37 cellular contexts compared by ENCODE assay signal in the genomic region with DNA sequence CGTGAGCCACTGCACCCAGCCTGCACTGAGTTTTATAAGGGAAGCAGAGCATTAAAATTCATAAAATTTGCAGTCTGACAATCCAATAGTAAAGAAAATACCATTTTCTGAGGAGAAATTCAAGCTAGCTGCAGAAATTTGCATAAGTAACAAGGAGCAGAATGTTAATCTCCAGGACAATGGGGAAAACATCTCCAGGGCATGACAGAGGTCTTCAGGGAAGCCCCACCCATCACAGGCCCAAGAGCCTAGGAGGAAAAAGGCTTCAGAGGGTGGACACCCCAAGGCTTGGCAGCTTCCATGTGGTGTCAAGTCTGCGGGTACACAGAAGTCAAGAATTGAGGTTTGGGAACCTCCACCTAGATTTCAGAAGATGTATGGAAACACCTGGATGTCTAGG. TPM values are rescaled to one million over a fixed set of nuclear protein-coding genes. Genes with fewer than 3 reads are reported as not detected.
"Had no signal": no experiment of that assay in that cellular context is flagged by ENCODE, and none has a peak within 500 bp of the region (broad histone marks: within the 10 kb centered on the region; RNA-seq: fewer than 3 reads in every experiment).

No MANE protein-coding gene starts in this region.

- ATAC-seq: activated naive CD4-positive, alpha-beta T cell treated with anti-CD3 and anti-CD28 coated beads, Interleukin-2, amount 50 U/mL, for 72 hours; activated naive CD8-positive, alpha-beta T cell treated with anti-CD3 and anti-CD28 coated beads, Interleukin-2, amount 50 U/mL, for 24 hours; activated T-cell treated with anti-CD3 and anti-CD28 coated beads, Interleukin-2, amount 50 U/mL, for 4 hours; activated T-cell treated with anti-CD3 and anti-CD28 coated beads, Interleukin-2, amount 50 U/mL, for 72 hours; activated T-helper 17 cell treated with anti-CD3 and anti-CD28 coated beads, Interleukin-2, amount 50 U/mL, for 72 hours; body of pancreas had no signal

- H3K27ac ChIP-seq: adrenal gland, ascending aorta, body of pancreas, brain microvascular endothelial cell, breast epithelium, cardiac muscle cell had no signal

- H3K4me1 ChIP-seq: adrenal gland, ascending aorta, breast epithelium had no signal

- H3K36me3 ChIP-seq: adrenal gland, ascending aorta, brain microvascular endothelial cell, breast epithelium, cardiac muscle cell had no signal

- H3K4me3 ChIP-seq: adrenal gland, ascending aorta, body of pancreas, breast epithelium, cardiac muscle cell had no signal

- H3K27me3 ChIP-seq: adrenal gland, ascending aorta, body of pancreas, brain microvascular endothelial cell, breast epithelium, cardiac muscle cell had no signal

- DNase-seq: activated effector memory CD4-positive, alpha-beta T cell treated with anti-CD3 and anti-CD28 coated beads, Interleukin-2, amount 50 U/mL, for 16 hours; activated effector memory CD4-positive, alpha-beta T cell treated with Interleukin-2 at 50 U/mL for 16 hours; activated gamma-delta T cell; activated gamma-delta T cell treated with Interleukin-2 at 50 U/mL for 16 hours; activated naive CD4-positive, alpha-beta T cell; activated naive CD4-positive, alpha-beta T cell treated with anti-CD3 and anti-CD28 coated beads for 36 hours; activated naive CD4-positive, alpha-beta T cell treated with anti-CD3 and anti-CD28 coated beads, Interleukin-2, amount 10 ng/mL, durations not matched to agents 7 days and 5 days; activated naive CD4-positive, alpha-beta T cell treated with anti-CD3 and anti-CD28 coated beads, Interleukin-2, amount 50 U/mL, for 16 hours; activated naive CD4-positive, alpha-beta T cell treated with Interleukin-2 at 50 U/mL for 16 hours; activated naive CD8-positive, alpha-beta T cell treated with anti-CD3 and anti-CD28 coated beads for 36 hours; activated naive CD8-positive, alpha-beta T cell treated with anti-CD3 and anti-CD28 coated beads, Interleukin-2, amount 10 ng/mL, durations not matched to agents 7 days and 5 days; activated naive CD8-positive, alpha-beta T cell treated with anti-CD3 and anti-CD28 coated beads, Interleukin-2, amount 50 U/mL, for 24 hours; activated T-cell treated with anti-CD3 and anti-CD28 coated beads, Interleukin-2, amount 50 U/mL, for 24 hours; activated T-cell treated with anti-CD3 and anti-CD28 coated beads, Interleukin-2, amount 50 U/mL, for 4 hours; activated T-cell treated with anti-CD3 and anti-CD28 coated beads, Interleukin-2, amount 50 U/mL, for 48 hours; activated T-cell treated with anti-CD3 and anti-CD28 coated beads, Interleukin-2, amount 50 U/mL, for 72 hours; adrenal gland; amniotic stem cell; amygdala; anterior cingulate cortex; aorta; body of pancreas; brain microvascular endothelial cell; caudate nucleus; central memory CD4-positive, alpha-beta T cell; cerebellar nuclear complex had no signal

- H3K36me3 Mint-ChIP-seq: activated naive CD4-positive, alpha-beta T cell treated with anti-CD3 and anti-CD28 coated beads, Interleukin-2, amount 10 ng/mL, durations not matched to agents 7 days and 5 days; activated naive CD4-positive, alpha-beta T cell treated with anti-CD3 and anti-CD28 coated beads, Interleukin-2, amount 50 U/mL, for 24 hours; activated naive CD4-positive, alpha-beta T cell treated with anti-CD3 and anti-CD28 coated beads, Interleukin-2, amount 50 U/mL, for 72 hours; activated naive CD8-positive, alpha-beta T cell treated with anti-CD3 and anti-CD28 coated beads for 36 hours; activated naive CD8-positive, alpha-beta T cell treated with anti-CD3 and anti-CD28 coated beads, Interleukin-2, amount 10 ng/mL, durations not matched to agents 7 days and 5 days; brain had no signal

- H3K4me1 Mint-ChIP-seq: activated naive CD4-positive, alpha-beta T cell treated with anti-CD3 and anti-CD28 coated beads, Interleukin-2, amount 10 ng/mL, durations not matched to agents 7 days and 5 days; activated naive CD4-positive, alpha-beta T cell treated with anti-CD3 and anti-CD28 coated beads, Interleukin-2, amount 50 U/mL, for 24 hours; activated T-helper 17 cell treated with anti-CD3 and anti-CD28 coated beads, Interleukin-2, amount 50 U/mL, for 72 hours; brain; central memory CD8-positive, alpha-beta T cell had no signal

- H3K9me3 ChIP-seq: adrenal gland, ascending aorta, body of pancreas, breast epithelium had no signal

- H3K27ac Mint-ChIP-seq: activated naive CD4-positive, alpha-beta T cell treated with anti-CD3 and anti-CD28 coated beads for 36 hours; activated naive CD4-positive, alpha-beta T cell treated with anti-CD3 and anti-CD28 coated beads, Interleukin-2, amount 10 ng/mL, durations not matched to agents 7 days and 5 days; activated naive CD4-positive, alpha-beta T cell treated with anti-CD3 and anti-CD28 coated beads, Interleukin-2, amount 50 U/mL, for 72 hours; activated naive CD8-positive, alpha-beta T cell; activated naive CD8-positive, alpha-beta T cell treated with anti-CD3 and anti-CD28 coated beads for 36 hours; activated naive CD8-positive, alpha-beta T cell treated with anti-CD3 and anti-CD28 coated beads, Interleukin-2, amount 10 ng/mL, durations not matched to agents 7 days and 5 days; activated naive CD8-positive, alpha-beta T cell treated with anti-CD3 and anti-CD28 coated beads, Interleukin-2, amount 50 U/mL, for 24 hours; activated T-cell treated with anti-CD3 and anti-CD28 coated beads, Interleukin-2, amount 50 U/mL, for 24 hours; activated T-cell treated with anti-CD3 and anti-CD28 coated beads, Interleukin-2, amount 50 U/mL, for 72 hours; activated T-helper 1 cell treated with anti-CD3 and anti-CD28 coated beads, Interleukin-12 subunit alpha, Interleukin-12 subunit beta, Interleukin-2, Interleukin-4 antibody, amounts not matched to agents 30 ng/mL and 10 ng/mL and 1 ng/mL, durations not matched to agents 14 hours and 24 hours and 36 hours; activated T-helper 17 cell treated with anti-CD3 and anti-CD28 coated beads, Interleukin-2, amount 50 U/mL, for 72 hours; activated T-helper 2 cell treated with anti-CD3 and anti-CD28 coated beads, Interferon-gamma antibody, Interleukin-2, Interleukin-4, amounts not matched to agents 10 μg/mL and 5 μg/mL and 100 μg/mL, durations not matched to agents 14 hours and 24 hours and 36 hours; brain had no signal

- H3K27me3 Mint-ChIP-seq: activated naive CD4-positive, alpha-beta T cell treated with anti-CD3 and anti-CD28 coated beads, Interleukin-2, amount 50 U/mL, for 24 hours; activated naive CD8-positive, alpha-beta T cell; activated naive CD8-positive, alpha-beta T cell treated with anti-CD3 and anti-CD28 coated beads for 36 hours; activated naive CD8-positive, alpha-beta T cell treated with anti-CD3 and anti-CD28 coated beads, Interleukin-2, amount 50 U/mL, for 24 hours; activated T-cell treated with anti-CD3 and anti-CD28 coated beads, Interleukin-2, amount 50 U/mL, for 24 hours; activated T-helper 17 cell treated with anti-CD3 and anti-CD28 coated beads, Interleukin-2, amount 50 U/mL, for 72 hours; central memory CD8-positive, alpha-beta T cell had no signal

- H3K4me3 Mint-ChIP-seq: activated naive CD4-positive, alpha-beta T cell treated with anti-CD3 and anti-CD28 coated beads for 36 hours; activated naive CD4-positive, alpha-beta T cell treated with anti-CD3 and anti-CD28 coated beads, Interleukin-2, amount 10 ng/mL, durations not matched to agents 7 days and 5 days; activated naive CD4-positive, alpha-beta T cell treated with anti-CD3 and anti-CD28 coated beads, Interleukin-2, amount 50 U/mL, for 24 hours; activated naive CD8-positive, alpha-beta T cell; activated naive CD8-positive, alpha-beta T cell treated with anti-CD3 and anti-CD28 coated beads for 36 hours; activated naive CD8-positive, alpha-beta T cell treated with anti-CD3 and anti-CD28 coated beads, Interleukin-2, amount 10 ng/mL, durations not matched to agents 7 days and 5 days; activated naive CD8-positive, alpha-beta T cell treated with anti-CD3 and anti-CD28 coated beads, Interleukin-2, amount 50 U/mL, for 24 hours; activated T-cell treated with anti-CD3 and anti-CD28 coated beads, Interleukin-2, amount 50 U/mL, for 24 hours; activated T-cell treated with anti-CD3 and anti-CD28 coated beads, Interleukin-2, amount 50 U/mL, for 4 hours; activated T-cell treated with anti-CD3 and anti-CD28 coated beads, Interleukin-2, amount 50 U/mL, for 72 hours; activated T-helper 1 cell treated with anti-CD3 and anti-CD28 coated beads, Interleukin-12 subunit alpha, Interleukin-12 subunit beta, Interleukin-2, Interleukin-4 antibody, amounts not matched to agents 30 ng/mL and 10 ng/mL and 1 ng/mL, durations not matched to agents 14 hours and 24 hours and 36 hours; activated T-helper 17 cell treated with anti-CD3 and anti-CD28 coated beads, Interleukin-2, amount 50 U/mL, for 72 hours; brain; central memory CD8-positive, alpha-beta T cell had no signal

- H3K9me3 Mint-ChIP-seq: activated naive CD4-positive, alpha-beta T cell treated with anti-CD3 and anti-CD28 coated beads, Interleukin-2, amount 10 ng/mL, durations not matched to agents 7 days and 5 days; activated naive CD4-positive, alpha-beta T cell treated with anti-CD3 and anti-CD28 coated beads, Interleukin-2, amount 50 U/mL, for 72 hours; activated naive CD8-positive, alpha-beta T cell treated with anti-CD3 and anti-CD28 coated beads, Interleukin-2, amount 10 ng/mL, durations not matched to agents 7 days and 5 days; activated naive CD8-positive, alpha-beta T cell treated with anti-CD3 and anti-CD28 coated beads, Interleukin-2, amount 50 U/mL, for 24 hours; activated T-cell treated with anti-CD3 and anti-CD28 coated beads, Interleukin-2, amount 50 U/mL, for 4 hours; activated T-helper 1 cell treated with anti-CD3 and anti-CD28 coated beads, Interleukin-12 subunit alpha, Interleukin-12 subunit beta, Interleukin-2, Interleukin-4 antibody, amounts not matched to agents 30 ng/mL and 10 ng/mL and 1 ng/mL, durations not matched to agents 14 hours and 24 hours and 36 hours; activated T-helper 17 cell treated with anti-CD3 and anti-CD28 coated beads, Interleukin-2, amount 50 U/mL, for 72 hours; activated T-helper 2 cell treated with anti-CD3 and anti-CD28 coated beads, Interferon-gamma antibody, Interleukin-2, Interleukin-4, amounts not matched to agents 10 μg/mL and 5 μg/mL and 100 μg/mL, durations not matched to agents 14 hours and 24 hours and 36 hours; central memory CD8-positive, alpha-beta T cell had no signal

RNA-seq across cellular contexts. Expression of gene MELK, which starts 37.6 kb away (rescaled TPM):
- total RNA-seq: ascending aorta, body of pancreas had no signal
